13 cellular contexts compared by ENCODE assay signal in genomic region chr2:219844756-219845155, GRCh38.
A peak's percentile ranks its signal among the peaks of the same experiment; 100 is the strongest.
DNase-seq lines count a peak whose midpoint lies in the region; ATAC-seq and TF ChIP-seq lines count a peak whose summit lies in the region.
"Had no signal": no experiment of that assay in that cellular context is flagged by ENCODE, and none has a peak within 500 bp of the region (broad histone marks: within the 10 kb centered on the region; RNA-seq: fewer than 3 reads in every experiment).

No MANE protein-coding gene starts in this region.

- H3K9me3 ChIP-seq in HEK293 (ENCODE audit: control insufficient read depth, insufficient read depth, low read depth, low read length) (no peaks in the 10 kb centered on the region), right cardiac atrium (ENCODE audit: control insufficient read depth, low read length) (no peaks in the 10 kb centered on the region)

- no peak overlapping the region for H3K27ac ChIP-seq in HEK293 (ENCODE audit: extremely low read depth, low read depth, low read length)
- no peak overlapping the region for H3K27ac ChIP-seq in right cardiac atrium (ENCODE audit: low read length)

- H3K27me3 Mint-ChIP-seq in activated CD8-positive, alpha-beta T cell treated with anti-CD3 and anti-CD28 coated beads, Interleukin-2, amount 10 ng/mL, durations not matched to agents 7 days and 5 days (ENCODE audit: low read depth), result peaks cover 2% of the 10 kb centered on the region

- no peaks in the 10 kb centered on the region for H3K4me1 Mint-ChIP-seq in activated CD8-positive, alpha-beta T cell treated with anti-CD3 and anti-CD28 coated beads, Interleukin-2, amount 10 ng/mL, durations not matched to agents 7 days and 5 days (ENCODE audit: low read depth)

- peak; percentile 26 for DNase-seq in COLO668 (lab: John Stamatoyannopoulos, UW; ENCODE audit: unreplicated experiment)
- DNase-seq in right cardiac atrium, result no peak
- DNase-seq in activated CD8-positive, alpha-beta T cell treated with anti-CD3 and anti-CD28 coated beads, Interleukin-2, amount 10 ng/mL, durations not matched to agents 7 days and 5 days, result no peak
- no peak for DNase-seq in SW 1271 (lab: John Stamatoyannopoulos, UW)
- no peak for DNase-seq in SIG-M5 (lab: John Stamatoyannopoulos, UW)
- DNase-seq: hypothalamus, midbrain, NCI-H1417 treated with DMSO at 0.1 percent for 48 hours had no signal

- H3K36me3 Mint-ChIP-seq in activated CD8-positive, alpha-beta T cell treated with anti-CD3 and anti-CD28 coated beads, Interleukin-2, amount 10 ng/mL, durations not matched to agents 7 days and 5 days (ENCODE audit: low read depth), result no peaks in the 10 kb centered on the region
- H3K36me3 Mint-ChIP-seq: activated naive CD8-positive, alpha-beta T cell had no signal

- WGBS in right cardiac atrium, result 57% methylated on average over 4 of the region's 4 CpGs

- ATAC-seq in GM19035 (IDR thresholded peaks at IDR 0.05; ENCODE audit: unreplicated experiment), result peak; percentile 91
- peak; percentile 79 for ATAC-seq in HG03432 (IDR thresholded peaks at IDR 0.05; ENCODE audit: unreplicated experiment)
- no peak for ATAC-seq in right cardiac atrium
- ATAC-seq in activated CD8-positive, alpha-beta T cell treated with anti-CD3 and anti-CD28 coated beads, Interleukin-2, amount 10 ng/mL, durations not matched to agents 7 days and 5 days, result no peak
- ATAC-seq: Right ventricle myocardium inferior had no signal

- no peak overlapping the region for H3K4me3 Mint-ChIP-seq in activated CD8-positive, alpha-beta T cell treated with anti-CD3 and anti-CD28 coated beads, Interleukin-2, amount 10 ng/mL, durations not matched to agents 7 days and 5 days
- H3K4me3 Mint-ChIP-seq: activated naive CD8-positive, alpha-beta T cell had no signal

- H3K9me3 Mint-ChIP-seq in activated CD8-positive, alpha-beta T cell treated with anti-CD3 and anti-CD28 coated beads, Interleukin-2, amount 10 ng/mL, durations not matched to agents 7 days and 5 days (ENCODE audit: insufficient read depth), result no peaks in the 10 kb centered on the region

- intact Hi-C loops in right cardiac atrium (cut with DNase I), result no loop called here

- CTCF ChIA-PET in HEK293 (lab: Yijun Ruan, JAX), result no interaction called here
- CTCF ChIA-PET in activated CD8-positive, alpha-beta T cell treated with anti-CD3 and anti-CD28 coated beads, Interleukin-2, amount 10 ng/mL, durations not matched to agents 7 days and 5 days (lab: Charles Lee), result no interaction called here

- TF ChIP-seq CTCF in HEK293 (tag by site-specific recombination; IDR thresholded peaks at IDR 0.05), result no peak

- H3K4me1 ChIP-seq in HEK293 (ENCODE audit: control insufficient read depth, insufficient read depth, low read length) (peaks cover 8% of the 10 kb centered on the region; the same call in 1 of the 2 replicates), right cardiac atrium (ENCODE audit: control insufficient read depth, insufficient read depth, low read length) (no peaks in the 10 kb centered on the region)

- H3K4me3 ChIP-seq in HEK293 (ENCODE audit: low read depth, low read length) (no peak overlapping the region), right cardiac atrium (ENCODE audit: low read length) (no peak overlapping the region)

- no peak overlapping the region for H3K27ac Mint-ChIP-seq in activated CD8-positive, alpha-beta T cell treated with anti-CD3 and anti-CD28 coated beads, Interleukin-2, amount 10 ng/mL, durations not matched to agents 7 days and 5 days
- H3K27ac Mint-ChIP-seq: activated naive CD8-positive, alpha-beta T cell had no signal

- POLR2A ChIA-PET in HEK293 (lab: Yijun Ruan, JAX), result no interaction called here
- POLR2A ChIA-PET in activated CD8-positive, alpha-beta T cell treated with anti-CD3 and anti-CD28 coated beads, Interleukin-2, amount 10 ng/mL, durations not matched to agents 7 days and 5 days (lab: Charles Lee), result no interaction called here

- no peaks in the 10 kb centered on the region for H3K27me3 ChIP-seq in right cardiac atrium (ENCODE audit: control insufficient read depth, insufficient read depth)

- no peaks in the 10 kb centered on the region for H3K36me3 ChIP-seq in HEK293 (ENCODE audit: control insufficient read depth in 2 of 2, insufficient read depth in 1 of 2, low read length in 2 of 2)

TF ChIP-seq in HEK293, 187 proteins besides CTCF, POLR2A, EP300 and RAD21:
- TF ChIP-seq TRIM28 (IDR thresholded peaks at IDR 0.05; ENCODE audit: borderline replicate concordance, low read length), result peak; percentile 9; the same call in 1 of the 2 replicates
- no peak for TF ChIP-seq ZNF639 (tag by site-specific recombination; IDR thresholded peaks at IDR 0.05)

Comparison
In these comparisons a context has a peak if more than half of its experiments do, and no peak if none do; other contexts are left out.
1. ATAC-seq: peak in GM19035 (single experiment) and HG03432 (single experiment); none in right cardiac atrium (0 of 2) and activated CD8-positive, alpha-beta T cell treated with anti-CD3 and anti-CD28 coated beads, Interleukin-2, amount 10 ng/mL, durations not matched to agents 7 days and 5 days (single experiment).